ENCODE assay signal across 19 cellular contexts in the genomic region with DNA sequence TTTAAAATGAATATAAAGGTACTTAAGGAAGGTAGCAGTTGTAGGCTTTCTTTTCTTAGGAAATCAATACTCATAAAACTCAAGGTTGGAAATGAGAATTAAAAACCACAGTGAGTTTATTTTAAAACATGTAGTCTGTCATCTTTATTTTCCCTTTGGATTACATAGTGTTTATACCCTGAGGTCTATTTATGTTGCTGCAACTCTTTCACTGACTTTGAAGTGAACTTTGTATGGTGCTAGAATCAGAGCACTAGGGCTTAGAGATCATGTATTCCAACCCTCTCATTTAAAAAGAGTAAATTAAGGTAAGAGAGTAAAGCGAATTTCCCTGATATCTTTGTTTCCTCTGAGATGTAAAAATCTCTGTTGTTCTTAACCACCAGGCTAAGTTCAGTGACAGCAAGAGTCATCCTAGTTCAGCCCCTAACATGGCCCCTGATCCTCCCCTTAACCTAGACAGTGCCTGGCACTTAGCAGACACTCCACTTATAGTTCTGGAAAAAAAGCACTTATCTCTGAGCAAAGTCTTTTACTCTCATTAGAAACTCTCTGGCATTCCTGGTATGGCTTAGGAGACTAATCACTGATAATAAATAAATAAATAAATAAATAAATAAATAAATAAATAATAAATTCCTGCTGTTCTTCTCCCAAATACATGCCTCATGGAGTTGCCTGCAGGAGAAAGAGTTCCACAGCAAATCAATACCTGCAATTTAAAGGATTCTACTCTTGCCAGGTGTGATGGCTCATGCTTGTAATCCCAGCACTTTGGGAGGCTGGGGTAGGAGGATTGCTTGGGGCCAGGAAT. TPM values are rescaled to one million over a fixed set of nuclear protein-coding genes. Genes with fewer than 3 reads are reported as not detected.
DNase-seq lines count a peak whose midpoint lies in the region; ATAC-seq and TF ChIP-seq lines count a peak whose summit lies in the region.
"Had no signal": no experiment of that assay in that cellular context is flagged by ENCODE, and none has a peak within 500 bp of the region (broad histone marks: within the 10 kb centered on the region; RNA-seq: fewer than 3 reads in every experiment).

No MANE protein-coding gene starts in this region.

- CTCF ChIA-PET in HEK293 (lab: Yijun Ruan, JAX) = interaction anchor here (1.0 kb wide), 1 partner anchor 31 kb away, joined by 4 read pairs; no protein-coding TSS in a partner anchor

- H3K4me1 Mint-ChIP-seq in osteocyte (ENCODE audit: unreplicated experiment) = peaks cover 50% of the 10 kb centered on the region

- H3K9me3 Mint-ChIP-seq in osteocyte (ENCODE audit: unreplicated experiment) = peaks cover 7% of the 10 kb centered on the region
- H3K9me3 Mint-ChIP-seq: CD4-positive, alpha-beta memory T cell had no signal

- POLR2A ChIA-PET in HEK293 (lab: Yijun Ruan, JAX) = no interaction called here

- H3K4me3 ChIP-seq in HEK293 (ENCODE audit: low read depth, low read length) (no peak overlapping the region), adipocyte (ENCODE audit: low read length) (no peak overlapping the region)
- H3K4me3 ChIP-seq: SJSA1 had no signal

- no peak overlapping the region for H3K9ac ChIP-seq in adipocyte (ENCODE audit: low read length)

- H3K36me3 Mint-ChIP-seq in osteocyte (ENCODE audit: unreplicated experiment) = no peaks in the 10 kb centered on the region
- H3K36me3 Mint-ChIP-seq: CD4-positive, alpha-beta memory T cell had no signal

- peaks cover 10% of the 10 kb centered on the region for H3K4me1 ChIP-seq in HEK293 (ENCODE audit: control insufficient read depth, insufficient read depth, low read length)
- peaks cover 14% of the 10 kb centered on the region for H3K4me1 ChIP-seq in adipocyte (ENCODE audit: control insufficient read depth, insufficient read depth, low read length)
- H3K4me1 ChIP-seq: BE2C had no signal

- H3K27ac Mint-ChIP-seq in osteocyte (ENCODE audit: unreplicated experiment) = peak overlapping the region; percentile 14
- H3K27ac Mint-ChIP-seq: CD4-positive, alpha-beta memory T cell had no signal

- H3K27me3 ChIP-seq in adipocyte (replicated peaks; ENCODE audit: control insufficient read depth, insufficient read depth, low read length) = no peaks in the 10 kb centered on the region
- H3K27me3 ChIP-seq: BE2C, SJSA1 had no signal

- H3K9me3 ChIP-seq in HEK293 (ENCODE audit: control insufficient read depth, insufficient read depth, low read depth, low read length) = no peaks in the 10 kb centered on the region
- H3K9me3 ChIP-seq in adipocyte (ENCODE audit: control insufficient read depth, low read length) = no peaks in the 10 kb centered on the region
- H3K9me3 ChIP-seq: BE2C, SJSA1 had no signal

- no peak for ATAC-seq in HG03354 (IDR thresholded peaks at IDR 0.05; ENCODE audit: poor library complexity, severe bottlenecking, unreplicated experiment)
- no peak for ATAC-seq in HG02678 (IDR thresholded peaks at IDR 0.05; ENCODE audit: unreplicated experiment)
- ATAC-seq in GM18868 (IDR thresholded peaks at IDR 0.05; ENCODE audit: unreplicated experiment) = no peak

- no peaks in the 10 kb centered on the region for H3K36me3 ChIP-seq in HEK293 (ENCODE audit: control insufficient read depth in 2 of 2, insufficient read depth in 1 of 2, low read length in 2 of 2)
- H3K36me3 ChIP-seq in adipocyte (ENCODE audit: control insufficient read depth, insufficient read depth, low read length, severe bottlenecking) = no peaks in the 10 kb centered on the region
- H3K36me3 ChIP-seq: BE2C, SJSA1 had no signal

- H3K27ac ChIP-seq in HEK293 (ENCODE audit: extremely low read depth, low read depth, low read length) = no peak overlapping the region
- H3K27ac ChIP-seq: SJSA1 had no signal

- H3K27me3 Mint-ChIP-seq in osteocyte (ENCODE audit: unreplicated experiment) = no peaks in the 10 kb centered on the region

- TF ChIP-seq CTCF in HEK293 (tag by site-specific recombination; IDR thresholded peaks at IDR 0.05) = no peak
- no peak for TF ChIP-seq CTCF in osteocyte (IDR thresholded peaks at IDR 0.05)

- DNase-seq in EH (ENCODE audit: low read depth) (peak; percentile 23), adipocyte (ENCODE audit: low read depth) (peak; percentile 52), osteocyte (ENCODE audit: extremely low spot score, unreplicated experiment) (no peak), NCI-H1092 treated with DMSO at 0.1 percent for 48 hours (lab: John Stamatoyannopoulos, UW) (no peak)
- DNase-seq: BE2C; Calu3; CD4-positive, alpha-beta memory T cell; GOT3; Kasumi-1; NCI-H187 treated with DMSO at 0.1 percent for 48 hours; NCI-H2171; NCI-H446; NCI-H748 treated with DMSO at 0.1 percent for 48 hours; OCI-M1 had no signal

- H3K4me3 Mint-ChIP-seq in osteocyte (ENCODE audit: unreplicated experiment) = no peak overlapping the region

TF ChIP-seq in HEK293, 187 proteins besides CTCF, POLR2A, EP300 and RAD21 (continues in another document):
- TF ChIP-seq ZNF302 (tag by site-specific recombination; IDR thresholded peaks at IDR 0.05; ENCODE audit: low read depth) (no peak), ZNF560 (tag by site-specific recombination; IDR thresholded peaks at IDR 0.05; ENCODE audit: borderline replicate concordance) (peak; percentile 17; the same call in 1 of the 2 replicates), ZNF157 (tag by site-specific recombination; IDR thresholded peaks at IDR 0.05) (no peak), ZNF354C (tag by site-specific recombination; IDR thresholded peaks at IDR 0.05; ENCODE audit: borderline replicate concordance, low read depth) (no peak), ZNF701 (tag by site-specific recombination; IDR thresholded peaks at IDR 0.05) (no peak), ZNF133 (tag by site-specific recombination; IDR thresholded peaks at IDR 0.05) (no peak), ZNF571 (tag by site-specific recombination; IDR thresholded peaks at IDR 0.05) (no peak), ZNF175 (tag by site-specific recombination; IDR thresholded peaks at IDR 0.05) (no peak), ZNF221 (tag by site-specific recombination; IDR thresholded peaks at IDR 0.05; ENCODE audit: borderline replicate concordance) (no peak), ZNF132 (tag by site-specific recombination; IDR thresholded peaks at IDR 0.05; ENCODE audit: borderline replicate concordance) (no peak), ZNF2 (tag by site-specific recombination; IDR thresholded peaks at IDR 0.05) (no peak), ZNF248 (tag by site-specific recombination; IDR thresholded peaks at IDR 0.05) (no peak), ZNF239 (tag by site-specific recombination; IDR thresholded peaks at IDR 0.05) (no peak), MZF1 (tag by site-specific recombination; IDR thresholded peaks at IDR 0.05; ENCODE audit: borderline replicate concordance) (no peak), ZNF747 (tag by site-specific recombination; IDR thresholded peaks at IDR 0.05) (no peak), ZNF530 (tag by site-specific recombination; IDR thresholded peaks at IDR 0.05; ENCODE audit: low read depth) (no peak), ZNF792 (tag by site-specific recombination; IDR thresholded peaks at IDR 0.05) (no peak), ZNF843 (tag by site-specific recombination; IDR thresholded peaks at IDR 0.05) (no peak)
- TF ChIP-seq, protein P1, sequence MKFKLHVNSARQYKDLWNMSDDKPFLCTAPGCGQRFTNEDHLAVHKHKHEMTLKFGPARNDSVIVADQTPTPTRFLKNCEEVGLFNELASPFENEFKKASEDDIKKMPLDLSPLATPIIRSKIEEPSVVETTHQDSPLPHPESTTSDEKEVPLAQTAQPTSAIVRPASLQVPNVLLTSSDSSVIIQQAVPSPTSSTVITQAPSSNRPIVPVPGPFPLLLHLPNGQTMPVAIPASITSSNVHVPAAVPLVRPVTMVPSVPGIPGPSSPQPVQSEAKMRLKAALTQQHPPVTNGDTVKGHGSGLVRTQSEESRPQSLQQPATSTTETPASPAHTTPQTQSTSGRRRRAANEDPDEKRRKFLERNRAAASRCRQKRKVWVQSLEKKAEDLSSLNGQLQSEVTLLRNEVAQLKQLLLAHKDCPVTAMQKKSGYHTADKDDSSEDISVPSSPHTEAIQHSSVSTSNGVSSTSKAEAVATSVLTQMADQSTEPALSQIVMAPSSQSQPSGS (tag by site-specific recombination; IDR thresholded peaks at IDR 0.05; ENCODE audit: low read depth) = no peak
- TF ChIP-seq, protein P2, sequence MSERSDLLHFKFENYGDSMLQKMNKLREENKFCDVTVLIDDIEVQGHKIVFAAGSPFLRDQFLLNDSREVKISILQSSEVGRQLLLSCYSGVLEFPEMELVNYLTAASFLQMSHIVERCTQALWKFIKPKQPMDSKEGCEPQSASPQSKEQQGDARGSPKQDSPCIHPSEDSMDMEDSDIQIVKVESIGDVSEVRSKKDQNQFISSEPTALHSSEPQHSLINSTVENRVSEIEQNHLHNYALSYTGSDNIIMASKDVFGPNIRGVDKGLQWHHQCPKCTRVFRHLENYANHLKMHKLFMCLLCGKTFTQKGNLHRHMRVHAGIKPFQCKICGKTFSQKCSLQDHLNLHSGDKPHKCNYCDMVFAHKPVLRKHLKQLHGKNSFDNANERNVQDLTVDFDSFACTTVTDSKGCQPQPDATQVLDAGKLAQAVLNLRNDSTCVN (tag by site-specific recombination; optimal IDR thresholded peaks at IDR 0.05) = no peak
- TF ChIP-seq, protein P3, sequence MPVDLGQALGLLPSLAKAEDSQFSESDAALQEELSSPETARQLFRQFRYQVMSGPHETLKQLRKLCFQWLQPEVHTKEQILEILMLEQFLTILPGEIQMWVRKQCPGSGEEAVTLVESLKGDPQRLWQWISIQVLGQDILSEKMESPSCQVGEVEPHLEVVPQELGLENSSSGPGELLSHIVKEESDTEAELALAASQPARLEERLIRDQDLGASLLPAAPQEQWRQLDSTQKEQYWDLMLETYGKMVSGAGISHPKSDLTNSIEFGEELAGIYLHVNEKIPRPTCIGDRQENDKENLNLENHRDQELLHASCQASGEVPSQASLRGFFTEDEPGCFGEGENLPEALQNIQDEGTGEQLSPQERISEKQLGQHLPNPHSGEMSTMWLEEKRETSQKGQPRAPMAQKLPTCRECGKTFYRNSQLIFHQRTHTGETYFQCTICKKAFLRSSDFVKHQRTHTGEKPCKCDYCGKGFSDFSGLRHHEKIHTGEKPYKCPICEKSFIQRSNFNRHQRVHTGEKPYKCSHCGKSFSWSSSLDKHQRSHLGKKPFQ (tag by site-specific recombination; IDR thresholded peaks at IDR 0.05) = no peak
- TF ChIP-seq, protein P4, sequence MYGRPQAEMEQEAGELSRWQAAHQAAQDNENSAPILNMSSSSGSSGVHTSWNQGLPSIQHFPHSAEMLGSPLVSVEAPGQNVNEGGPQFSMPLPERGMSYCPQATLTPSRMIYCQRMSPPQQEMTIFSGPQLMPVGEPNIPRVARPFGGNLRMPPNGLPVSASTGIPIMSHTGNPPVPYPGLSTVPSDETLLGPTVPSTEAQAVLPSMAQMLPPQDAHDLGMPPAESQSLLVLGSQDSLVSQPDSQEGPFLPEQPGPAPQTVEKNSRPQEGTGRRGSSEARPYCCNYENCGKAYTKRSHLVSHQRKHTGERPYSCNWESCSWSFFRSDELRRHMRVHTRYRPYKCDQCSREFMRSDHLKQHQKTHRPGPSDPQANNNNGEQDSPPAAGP (tag by site-specific recombination; IDR thresholded peaks at IDR 0.05) = no peak

RNA-seq across cellular contexts. Expression of a gene that starts 33.0 kb away (rescaled TPM):
- 1.5 and 1.6 TPM in 2 replicates for total RNA-seq in osteocyte
- total RNA-seq: CD4-positive, alpha-beta memory T cell had no signal

Comparison
In these comparisons a context has a peak if more than half of its experiments do, and no peak if none do; other contexts are left out.
1. DNase-seq: peak in EH (single experiment) and adipocyte (single experiment); none in osteocyte (single experiment) and NCI-H1092 treated with DMSO at 0.1 percent for 48 hours (single experiment).